1 cellular context compared by ENCODE assay signal in genomic region chr6:145028144-145028818, GRCh38.
TF ChIP-seq lines count a peak whose summit lies in the region.

No MANE protein-coding gene starts in this region.

TF ChIP-seq in HEK293, 187 proteins besides CTCF, POLR2A, EP300 and RAD21 (continued from another document):
- TF ChIP-seq MEIS1 (CRISPR knock-in tag; IDR thresholded peaks at IDR 0.05; ENCODE audit: borderline replicate concordance) (0 out of 2 replicates have a peak, but pooled peaks have one; percentile 11), ATF2 (tag by site-specific recombination; IDR thresholded peaks at IDR 0.05; ENCODE audit: low read depth) (no peak), ZNF26 (tag by site-specific recombination; IDR thresholded peaks at IDR 0.05) (no peak)
